In genomic region chr9:109072810-109073435, GRCh38 we compare ENCODE assay signal across 25 cellular contexts.
"Had no signal": no experiment of that assay in that cellular context is flagged by ENCODE, and none has a peak within 500 bp of the region (broad histone marks: within the 10 kb centered on the region; RNA-seq: fewer than 3 reads in every experiment).

No MANE protein-coding gene starts in this region.

- H3K4me2 ChIP-seq: neural progenitor cell had no signal

- H3K79me2 ChIP-seq: parathyroid adenoma had no signal

- H3K27ac Mint-ChIP-seq: effector memory CD8-positive, alpha-beta T cell; neural progenitor cell; stimulated activated memory B cell treated with anti-CD40 and anti-IgM and Interleukin-4, amounts not matched to agents 10 μg/mL and 1 μg/mL and 100 μg/mL, for 72 hours had no signal

- H3K4me3 Mint-ChIP-seq: effector memory CD8-positive, alpha-beta T cell; naive thymus-derived CD4-positive, alpha-beta T cell; nephron; neural progenitor cell; stimulated activated memory B cell treated with anti-CD40 and anti-IgM and Interleukin-4, amounts not matched to agents 10 μg/mL and 1 μg/mL and 100 μg/mL, for 72 hours had no signal

- ATAC-seq: effector memory CD8-positive, alpha-beta T cell; foreskin keratinocyte; naive thymus-derived CD4-positive, alpha-beta T cell; stimulated activated memory B cell treated with anti-CD40 and anti-IgM and Interleukin-4, amounts not matched to agents 10 μg/mL and 1 μg/mL and 100 μg/mL, for 72 hours; stimulated activated naive CD8-positive, alpha-beta T cell treated with anti-CD3 and anti-CD28 coated beads, Interleukin-15, Interleukin-2, amounts not matched to agents 100 U/mL and 50 U/mL, for 24 hours had no signal

- H3K4me1 ChIP-seq: left lung, neural progenitor cell, parathyroid adenoma, right atrium auricular region, tibial nerve, upper lobe of left lung had no signal

- H3K4me3 ChIP-seq: left lung, neural progenitor cell, right atrium auricular region, sigmoid colon, spleen, thoracic aorta, tibial nerve, upper lobe of left lung had no signal

- DNase-seq: cerebellar nuclear complex; cortex of kidney; effector memory CD8-positive, alpha-beta T cell; foreskin keratinocyte; head of caudate nucleus; kidney; left lung; mesenchymal stem cell; midbrain; naive thymus-derived CD4-positive, alpha-beta T cell; sigmoid colon; spleen; stimulated activated CD4-positive, alpha-beta T cell treated with anti-CD3 and anti-CD28 coated beads, Interleukin-4, amount 100 ng/mL, for 4 hours; stimulated activated naive CD8-positive, alpha-beta T cell treated with anti-CD3 and anti-CD28 coated beads, Interleukin-15, Interleukin-2, amounts not matched to agents 100 U/mL and 50 U/mL, for 24 hours; substantia nigra; upper lobe of left lung had no signal

- H3K27ac ChIP-seq: foreskin keratinocyte, left lung, neural progenitor cell, parathyroid adenoma, right atrium auricular region, sigmoid colon, thoracic aorta, tibial nerve, upper lobe of left lung had no signal

- H2AFZ ChIP-seq: neural progenitor cell, parathyroid adenoma had no signal

- H3K4me1 Mint-ChIP-seq: nephron; neural progenitor cell; stimulated activated memory B cell treated with anti-CD40 and anti-IgM and Interleukin-4, amounts not matched to agents 10 μg/mL and 1 μg/mL and 100 μg/mL, for 72 hours had no signal

- H3K27me3 Mint-ChIP-seq: effector memory CD8-positive, alpha-beta T cell; naive thymus-derived CD4-positive, alpha-beta T cell; progenitor cell of endocrine pancreas; stimulated activated memory B cell treated with anti-CD40 and anti-IgM and Interleukin-4, amounts not matched to agents 10 μg/mL and 1 μg/mL and 100 μg/mL, for 72 hours had no signal

- H3K9me3 Mint-ChIP-seq: effector memory CD8-positive, alpha-beta T cell; naive thymus-derived CD4-positive, alpha-beta T cell; nephron; neural progenitor cell; stimulated activated memory B cell treated with anti-CD40 and anti-IgM and Interleukin-4, amounts not matched to agents 10 μg/mL and 1 μg/mL and 100 μg/mL, for 72 hours had no signal

- H3K9ac ChIP-seq: neural progenitor cell, parathyroid adenoma had no signal

- H3K9me3 ChIP-seq: left lung, right atrium auricular region, sigmoid colon, spleen, thoracic aorta, tibial nerve, upper lobe of left lung had no signal

- FAIRE-seq: kidney, urothelium cell line had no signal

- H3K27me3 ChIP-seq: foreskin keratinocyte, left lung, neural progenitor cell, right atrium auricular region, sigmoid colon, spleen, tibial nerve, upper lobe of left lung had no signal
